ENCODE assay signal across 31 cellular contexts in genomic region chr4:20043992-20044391, GRCh38.
DNase-seq lines count a peak whose midpoint lies in the region; TF ChIP-seq lines count a peak whose summit lies in the region.
"Had no signal": no experiment of that assay in that cellular context is flagged by ENCODE, and none has a peak within 500 bp of the region (broad histone marks: within the 10 kb centered on the region; RNA-seq: fewer than 3 reads in every experiment).

No MANE protein-coding gene starts in this region.

- no peaks in the 10 kb centered on the region for H3K79me2 ChIP-seq in smooth muscle cell (ENCODE audit: low read depth)
- H3K79me2 ChIP-seq in mesendoderm (ENCODE audit: control insufficient read depth, insufficient read depth, low read length), result no peaks in the 10 kb centered on the region

- H2BK5ac ChIP-seq in mesendoderm (ENCODE audit: low read length), result no peak overlapping the region

- H3K4me3 Mint-ChIP-seq in MCF 10A (ENCODE audit: unreplicated experiment), result no peak overlapping the region
- H3K4me3 Mint-ChIP-seq: CD4-positive, alpha-beta memory T cell; central memory CD8-positive, alpha-beta T cell; dendritic cell treated with granulocyte-macrophage colony-stimulating factor and Interleukin-4, amounts not matched to agents 40 ng/mL and 50 ng/mL, for 4 days; endodermal cell; memory B cell had no signal

- no peaks in the 10 kb centered on the region for H3K27me3 Mint-ChIP-seq in MCF 10A (ENCODE audit: insufficient read depth, unreplicated experiment)
- H3K27me3 Mint-ChIP-seq: central memory CD8-positive, alpha-beta T cell; dendritic cell treated with granulocyte-macrophage colony-stimulating factor and Interleukin-4, amounts not matched to agents 40 ng/mL and 50 ng/mL, for 4 days; memory B cell; progenitor cell of endocrine pancreas had no signal

- H3K4me2 ChIP-seq in smooth muscle cell (peak overlapping the region; percentile 46), mesendoderm (ENCODE audit: low read length) (no peak overlapping the region)

- H4K5ac ChIP-seq in mesendoderm (ENCODE audit: low read length), result no peak overlapping the region

- H3K79me1 ChIP-seq in mesendoderm (ENCODE audit: low read length), result no peaks in the 10 kb centered on the region

- no peak overlapping the region for H2BK120ac ChIP-seq in mesendoderm (ENCODE audit: low read depth, low read length)

- H3K4ac ChIP-seq in mesendoderm (ENCODE audit: low read depth, low read length), result no peak overlapping the region

- H2AK5ac ChIP-seq in mesendoderm (ENCODE audit: low read length), result no peak overlapping the region

- POLR2A ChIA-PET in MCF 10A (lab: Yijun Ruan, JAX), result interaction anchor here (0.7 kb wide), 1 partner anchor 11 kb away, joined by 3 read pairs; no protein-coding TSS in a partner anchor

- peaks cover 15% of the 10 kb centered on the region for H3K4me1 Mint-ChIP-seq in MCF 10A (ENCODE audit: insufficient read depth, unreplicated experiment)
- H3K4me1 Mint-ChIP-seq: CD4-positive, alpha-beta memory T cell; central memory CD8-positive, alpha-beta T cell; endodermal cell; memory B cell had no signal

- 29% methylated on average over 1 of the region's 1 CpG for WGBS in smooth muscle cell (ENCODE audit: low lambda C conversion rate)
- no CpG with 5 or more reads among the region's 1 CpG for WGBS in mesendoderm (ENCODE audit: extremely low coverage, insufficient coverage, low lambda C conversion rate)

- H3K27me3 ChIP-seq in breast epithelium, result no peaks in the 10 kb centered on the region
- H3K27me3 ChIP-seq in smooth muscle cell (ENCODE audit: low read depth), result no peaks in the 10 kb centered on the region
- no peaks in the 10 kb centered on the region for H3K27me3 ChIP-seq in mesendoderm (ENCODE audit: insufficient read depth, low read length, poor library complexity)
- H3K27me3 ChIP-seq: esophagus muscularis mucosa, gastrocnemius medialis, right lobe of liver, stomach, vagina had no signal

- no peak overlapping the region for H4K8ac ChIP-seq in mesendoderm (ENCODE audit: low read depth, low read length)

- peak overlapping the region; percentile 64 for H3K27ac Mint-ChIP-seq in MCF 10A (ENCODE audit: low read depth, unreplicated experiment)
- H3K27ac Mint-ChIP-seq: CD4-positive, alpha-beta memory T cell; dendritic cell treated with granulocyte-macrophage colony-stimulating factor and Interleukin-4, amounts not matched to agents 40 ng/mL and 50 ng/mL, for 4 days; endodermal cell; memory B cell; progenitor cell of endocrine pancreas had no signal

- H3K9ac ChIP-seq in smooth muscle cell (ENCODE audit: low read depth), result no peak overlapping the region
- H3K9ac ChIP-seq in mesendoderm (ENCODE audit: low read length), result no peak overlapping the region

- H3K4me1 ChIP-seq in breast epithelium, result peaks cover 0 to 3% of the 10 kb centered on the region in 2 donors
- H3K4me1 ChIP-seq in smooth muscle cell (ENCODE audit: low read depth), result no peaks in the 10 kb centered on the region
- no peaks in the 10 kb centered on the region for H3K4me1 ChIP-seq in mesendoderm (ENCODE audit: control insufficient read depth, low read depth, low read length)
- H3K4me1 ChIP-seq: gastrocnemius medialis, right lobe of liver, stomach had no signal

- DNase-seq in MCF 10A (ENCODE audit: unreplicated experiment) (no peak), breast epithelium (ENCODE audit: low spot score in 2 of 2) (no peak), RPMI7951 (ENCODE audit: low read depth) (peak; percentile 63), foreskin melanocyte (peak; percentile 68), smooth muscle cell (lab: John Stamatoyannopoulos, UW; ENCODE audit: unreplicated experiment) (no peak), Ammon's horn (ENCODE audit: low spot score) (no peak), mesendoderm (no peak), dermis blood vessel endothelial cell (no peak)
- DNase-seq: activated CD4-positive, alpha-beta T cell treated with anti-CD3 and anti-CD28 coated beads, Interleukin-2, amount 50 U/mL, for 48 hours; activated gamma-delta T cell treated with Interleukin-2 at 50 U/mL for 16 hours; activated T-cell treated with anti-CD3 and anti-CD28 coated beads, Interleukin-2, amount 50 U/mL, for 48 hours; AML-193; CD4-positive, alpha-beta memory T cell; endodermal cell; gastrocnemius medialis; KBM-7; MM.1S; NCI-H2081 treated with DMSO at 0.1 percent for 48 hours; NCI-H774; right lobe of liver; stimulated activated CD4-positive, alpha-beta T cell treated with anti-CD3 and anti-CD28 coated beads, Interleukin-12 subunit alpha, Interleukin-12 subunit beta, amount 100 ng/mL, for 4 hours; stimulated activated CD4-positive, alpha-beta T cell treated with anti-CD3 and anti-CD28 coated beads, Interleukin-2, amount 100 ng/mL, for 48 hours; stomach; T-helper 2 cell had no signal

- BruUV-seq in MCF 10A (replicated peaks; lab: Mats Ljungman, UMichigan), result no TSS peak

- H3K36me3 Mint-ChIP-seq in MCF 10A (ENCODE audit: insufficient read depth, unreplicated experiment), result no peaks in the 10 kb centered on the region
- H3K36me3 Mint-ChIP-seq: CD4-positive, alpha-beta memory T cell; memory B cell had no signal

- H4K20me1 ChIP-seq in smooth muscle cell (ENCODE audit: low read depth), result no peaks in the 10 kb centered on the region

- no peak overlapping the region for H3K18ac ChIP-seq in mesendoderm (ENCODE audit: low read length)

- TF ChIP-seq POLR2A in breast epithelium (IDR thresholded peaks at IDR 0.05), result no peak

- H3K27ac ChIP-seq in breast epithelium, result no peak overlapping the region
- H3K27ac ChIP-seq in smooth muscle cell (ENCODE audit: low read depth), result no peak overlapping the region
- H3K27ac ChIP-seq in mesendoderm (ENCODE audit: low read depth, low read length), result no peak overlapping the region
- H3K27ac ChIP-seq: esophagus muscularis mucosa, gastrocnemius medialis, right lobe of liver, RWPE1, stomach, vagina had no signal

- H3K56ac ChIP-seq in mesendoderm (ENCODE audit: low read length), result no peak overlapping the region

- no peak overlapping the region for H2BK15ac ChIP-seq in mesendoderm (replicated peaks; ENCODE audit: low read depth)

- H2AFZ ChIP-seq in smooth muscle cell (ENCODE audit: low read depth), result peak overlapping the region; percentile 52

- H3K36me3 ChIP-seq in breast epithelium (no peaks in the 10 kb centered on the region), smooth muscle cell (ENCODE audit: low read depth) (no peaks in the 10 kb centered on the region), mesendoderm (ENCODE audit: control insufficient read depth, insufficient read depth, low read length) (no peaks in the 10 kb centered on the region)
- H3K36me3 ChIP-seq: esophagus muscularis mucosa, gastrocnemius medialis, right lobe of liver, stomach, vagina had no signal

- H3K4me3 ChIP-seq in breast epithelium (no peak overlapping the region), smooth muscle cell (no peak overlapping the region), mesendoderm (ENCODE audit: low read length) (no peak overlapping the region)
- H3K4me3 ChIP-seq: esophagus muscularis mucosa, gastrocnemius medialis, right lobe of liver, stomach, vagina had no signal

- H3F3A ChIP-seq in smooth muscle cell (ENCODE audit: low read depth), result no peaks in the 10 kb centered on the region

- intact Hi-C loops in MCF 10A (cut with micrococcal nuclease) (no loop called here), breast epithelium (cut with DNase I; ENCODE audit: low total_unique reads) (no loop called here)

- H3K9me3 ChIP-seq in breast epithelium, result no peaks in the 10 kb centered on the region
- H3K9me3 ChIP-seq in smooth muscle cell (replicated peaks; ENCODE audit: low read depth), result no peaks in the 10 kb centered on the region
- H3K9me3 ChIP-seq: esophagus muscularis mucosa, gastrocnemius medialis, right lobe of liver, stomach, vagina had no signal

- no peak overlapping the region for H3K23ac ChIP-seq in mesendoderm (ENCODE audit: low read length)

- CTCF ChIA-PET in MCF 10A (lab: Yijun Ruan, JAX), result no interaction called here

- TF ChIP-seq CTCF in MCF 10A (IDR thresholded peaks at IDR 0.05; ENCODE audit: unreplicated experiment), result no peak
- no peak for TF ChIP-seq CTCF in breast epithelium (IDR thresholded peaks at IDR 0.05)
- no peak for TF ChIP-seq CTCF in smooth muscle cell (IDR thresholded peaks at IDR 0.05; ENCODE audit: borderline replicate concordance, insufficient read depth, poor library complexity, severe bottlenecking)

- no peaks in the 10 kb centered on the region for H3K9me3 Mint-ChIP-seq in MCF 10A (ENCODE audit: unreplicated experiment)
- H3K9me3 Mint-ChIP-seq: endodermal cell, memory B cell had no signal

Comparison
In these comparisons a context has a peak if more than half of its experiments do, and no peak if none do; other contexts are left out.
1. DNase-seq: peak in RPMI7951 (single experiment) and foreskin melanocyte (single experiment); none in MCF 10A (single experiment), breast epithelium (0 of 2), smooth muscle cell (single experiment), Ammon's horn (single experiment), mesendoderm (single experiment) and dermis blood vessel endothelial cell (single experiment).